In the genomic region with DNA sequence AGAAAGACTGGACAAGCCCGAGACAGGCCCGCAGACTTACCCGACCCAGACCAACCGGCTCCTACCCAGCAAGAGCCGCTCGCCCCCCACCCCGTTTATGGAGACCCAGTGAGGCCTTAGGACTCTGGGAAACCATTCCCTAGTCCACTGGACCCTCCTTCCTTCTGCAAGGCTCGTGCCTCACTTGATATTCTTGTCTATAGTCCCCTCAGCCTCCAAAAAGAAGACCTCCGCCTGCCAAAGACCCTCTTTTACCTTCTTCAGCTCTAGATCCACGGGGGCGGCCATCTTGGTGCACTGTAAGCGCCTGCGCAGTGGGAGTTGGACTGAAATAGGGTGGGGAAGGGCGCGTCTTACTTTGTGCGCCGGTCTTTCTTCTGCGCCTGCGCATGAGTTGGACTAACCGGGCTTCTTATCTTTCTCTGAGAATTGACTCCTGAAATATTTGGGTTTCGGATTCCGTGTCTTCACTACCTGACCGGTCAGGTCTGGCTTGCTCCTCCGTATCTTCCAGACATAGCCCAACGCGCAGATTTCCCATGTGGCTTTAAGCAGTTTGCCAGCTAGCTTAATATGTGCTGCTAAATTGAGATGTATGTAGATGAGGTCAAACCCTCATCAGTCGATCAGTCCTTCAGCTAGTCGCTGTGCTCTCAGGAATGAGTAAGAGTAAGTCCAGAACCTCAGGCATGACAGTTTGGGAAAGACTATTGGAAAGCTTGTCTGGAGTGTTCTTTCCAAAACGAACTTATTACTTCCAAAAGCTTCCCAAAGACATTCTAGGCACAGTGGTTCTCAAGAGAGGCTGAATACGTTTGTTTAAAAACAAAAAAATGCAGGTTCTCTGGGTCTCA, we compare ENCODE assay signal across 8 cellular contexts. TPM values are rescaled to one million over a fixed set of nuclear protein-coding genes. Genes with fewer than 3 reads are reported as not detected.
A peak's percentile ranks its signal among the peaks of the same experiment; 100 is the strongest.
DNase-seq lines count a peak whose midpoint lies in the region; ATAC-seq and TF ChIP-seq lines count a peak whose summit lies in the region.

A gene with protein sequence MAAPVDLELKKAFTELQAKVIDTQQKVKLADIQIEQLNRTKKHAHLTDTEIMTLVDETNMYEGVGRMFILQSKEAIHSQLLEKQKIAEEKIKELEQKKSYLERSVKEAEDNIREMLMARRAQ (minus strand): TSS at position 316 of the 854 bp plus-strand sequence. CDS start 28 bp downstream, at position 288.

- peak; percentile 96 for ATAC-seq in HG02870 (IDR thresholded peaks at IDR 0.05; ENCODE audit: unreplicated experiment)
- peak; percentile 99 for ATAC-seq in T-helper 17 cell
- peak; percentile 98 for ATAC-seq in left ventricle myocardium superior

- peak within 1 kb of the TSS; percentile 99 for H3K4me3 Mint-ChIP-seq in T-helper 17 cell

- H3K36me3 Mint-ChIP-seq in T-helper 17 cell (ENCODE audit: low read depth), result peaks cover 6% of the 10 kb centered on the region

- in situ Hi-C loops in GM13976 (cut with MboI; ENCODE audit: low sequenced_read_pairs, unreplicated experiment), result no loop called here

- peaks cover 17% of the 10 kb centered on the region for H3K4me1 Mint-ChIP-seq in T-helper 17 cell

- peak within 1 kb of the TSS; percentile 67 to 69 for H3K27ac ChIP-seq in prostate gland
- H3K27ac ChIP-seq in urinary bladder (ENCODE audit: low read depth), result peak within 1 kb of the TSS; percentile 49

- no peaks in the 10 kb centered on the region for H3K9me3 ChIP-seq in T-helper 17 cell (ENCODE audit: control insufficient read depth, low read length, poor library complexity, severe bottlenecking)
- H3K9me3 ChIP-seq in prostate gland, result no peaks in the 10 kb centered on the region

- peaks cover 11% of the 10 kb centered on the region for H3K27me3 Mint-ChIP-seq in T-helper 17 cell

- intact Hi-C loops in left ventricle myocardium superior (cut with micrococcal nuclease), result no loop called here
- intact Hi-C loops in prostate gland (cut with DNase I), result loop anchor here (5.0 kb wide), 1 partner anchor 44 kb away; a partner anchor contains a TSS

- H3K36me3 ChIP-seq in prostate gland (no peaks in the 10 kb centered on the region), urinary bladder (ENCODE audit: insufficient read depth) (no peaks in the 10 kb centered on the region)

- H3K4me1 ChIP-seq in prostate gland (replicated peaks), result peaks cover 7% of the 10 kb centered on the region
- no peaks in the 10 kb centered on the region for H3K4me1 ChIP-seq in urinary bladder (ENCODE audit: insufficient read depth)

- H3K27me3 ChIP-seq in prostate gland (replicated peaks; ENCODE audit: insufficient read depth), result no peaks in the 10 kb centered on the region

- 1% methylated on average over 30 of the region's 30 CpGs for WGBS in prostate gland
- WGBS in urinary bladder, result under 1% methylated on average over 30 of the region's 30 CpGs

- H3K27ac Mint-ChIP-seq in T-helper 17 cell, result peak within 1 kb of the TSS; percentile 98

- TF ChIP-seq CTCF in GM13976 (IDR thresholded peaks at IDR 0.05; ENCODE audit: borderline replicate concordance, control extremely low read depth, extremely low read depth, insufficient read depth, missing control alignments) (no peak), prostate gland (IDR thresholded peaks at IDR 0.05) (no peak)

- H3K4me3 ChIP-seq in prostate gland (peak within 1 kb of the TSS; percentile 52 to 71), urinary bladder (ENCODE audit: low read depth, low read length) (peak within 1 kb of the TSS; percentile 87)

- TF ChIP-seq POLR2A in prostate gland (IDR thresholded peaks at IDR 0.05), result peak; percentile 58

- DNase-seq in GM13976 (ENCODE audit: low spot score) (peak; percentile 95), NCI-H1694 treated with DMSO at 0.1 percent for 48 hours (lab: John Stamatoyannopoulos, UW) (peak; percentile 92), T-helper 17 cell (peak; percentile 83 to 85 (median 85)), amygdala (lab: John Stamatoyannopoulos, UW) (peak; percentile 64 to 97 (median 87)), left ventricle myocardium superior (peak; percentile 95), prostate gland (ENCODE audit: low spot score) (peak; percentile 91)

RNA-seq across cellular contexts. Expression of the gene that starts here (rescaled TPM):
- total RNA-seq in T-helper 17 cell (10 to 100 TPM; 33.4 to 35.2 TPM), left ventricle myocardium superior (68.1 TPM), prostate gland (100 to 1,000 TPM in 1 of 2 donors, 10 to 100 TPM in 1; 88.0 to 145 TPM), urinary bladder (40.6 TPM)
- polyA plus RNA-seq in urinary bladder, result 86.5 TPM

Comparison
In these comparisons a context has a peak if more than half of its experiments do, and no peak if none do; other contexts are left out.
1. Peak in every context shown above with its lines: DNase-seq, ATAC-seq, H3K4me3 ChIP-seq and H3K27ac ChIP-seq.